In genomic region chr5:154962494-154962893, GRCh38 we compare ENCODE assay signal across 12 cellular contexts. TPM values are rescaled to one million over a fixed set of nuclear protein-coding genes. Genes with fewer than 3 reads are reported as not detected.
A peak's percentile ranks its signal among the peaks of the same experiment; 100 is the strongest.
DNase-seq lines count a peak whose midpoint lies in the region; ATAC-seq, FAIRE-seq and TF ChIP-seq lines count a peak whose summit lies in the region.
"Had no signal": no experiment of that assay in that cellular context is flagged by ENCODE, and none has a peak within 500 bp of the region (broad histone marks: within the 10 kb centered on the region; RNA-seq: fewer than 3 reads in every experiment).

No MANE protein-coding gene starts in this region.

- H3K4me3 ChIP-seq in OCI-LY7 (ENCODE audit: low read depth, low read length, poor library complexity, severe bottlenecking), result no peak overlapping the region
- H3K4me3 ChIP-seq: cardiac muscle cell had no signal

- no peak overlapping the region for H3K4me3 Mint-ChIP-seq in activated CD4-positive, alpha-beta T cell treated with anti-CD3 and anti-CD28 coated beads, Interleukin-2, amount 10 ng/mL, durations not matched to agents 24 days and 14 days

- CTCF ChIA-PET in OCI-LY7 (lab: Charles Lee; ENCODE audit: unreplicated experiment), result no interaction called here

- H3K4me1 ChIP-seq in OCI-LY7 (ENCODE audit: insufficient read depth, low read length, poor library complexity, severe bottlenecking), result no peaks in the 10 kb centered on the region

- intact Hi-C loops in OCI-LY7 (cut with micrococcal nuclease; ENCODE audit: unreplicated experiment), result no loop called here
- intact Hi-C loops in activated CD4-positive, alpha-beta T cell treated with anti-CD3 and anti-CD28 coated beads, Interleukin-2, amount 10 ng/mL, durations not matched to agents 24 days and 14 days (cut with micrococcal nuclease), result no loop called here

- no peaks in the 10 kb centered on the region for H3K9me3 Mint-ChIP-seq in activated CD4-positive, alpha-beta T cell treated with anti-CD3 and anti-CD28 coated beads, Interleukin-2, amount 10 ng/mL, durations not matched to agents 24 days and 14 days

- H3K79me2 ChIP-seq in OCI-LY7 (ENCODE audit: insufficient read depth, low read depth, low read length), result no peaks in the 10 kb centered on the region

- no peak overlapping the region for H3K27ac ChIP-seq in OCI-LY7 (ENCODE audit: low read depth, low read length, poor library complexity, severe bottlenecking)
- H3K27ac ChIP-seq: cardiac muscle cell had no signal

- FAIRE-seq in H54 (lab: Jason Lieb, UNC), result peak; percentile 80
- FAIRE-seq: TTC549 had no signal

- H3K9me2 ChIP-seq in OCI-LY7 (ENCODE audit: insufficient read depth, low read length), result no peaks in the 10 kb centered on the region

- H3K4me1 Mint-ChIP-seq in activated CD4-positive, alpha-beta T cell treated with anti-CD3 and anti-CD28 coated beads, Interleukin-2, amount 10 ng/mL, durations not matched to agents 24 days and 14 days, result peaks cover 9% of the 10 kb centered on the region

- H2AFZ ChIP-seq in OCI-LY7 (ENCODE audit: low read length), result no peak overlapping the region

- H3K36me3 Mint-ChIP-seq in activated CD4-positive, alpha-beta T cell treated with anti-CD3 and anti-CD28 coated beads, Interleukin-2, amount 10 ng/mL, durations not matched to agents 24 days and 14 days (ENCODE audit: low read depth), result peaks cover 41% of the 10 kb centered on the region

- BruUV-seq in OCI-LY7 (replicated peaks; lab: Mats Ljungman, UMichigan), result no TSS peak

- H3K36me3 ChIP-seq in OCI-LY7 (ENCODE audit: insufficient read depth, low read length), result peaks cover 99% of the 10 kb centered on the region

- H3K27me3 Mint-ChIP-seq in activated CD4-positive, alpha-beta T cell treated with anti-CD3 and anti-CD28 coated beads, Interleukin-2, amount 10 ng/mL, durations not matched to agents 24 days and 14 days, result no peaks in the 10 kb centered on the region

- ATAC-seq in GM18520 (IDR thresholded peaks at IDR 0.05; ENCODE audit: unreplicated experiment), result peak; percentile 93
- ATAC-seq in HG03521 (IDR thresholded peaks at IDR 0.05; ENCODE audit: unreplicated experiment), result peak; percentile 80

- H3K4me2 ChIP-seq in OCI-LY7 (ENCODE audit: low read length), result no peak overlapping the region

- DNase-seq in H54 (ENCODE audit: insufficient read length, low spot score) (peak; percentile 23), kidney glomerular epithelial cell (lab: John Stamatoyannopoulos, UW) (peak; percentile 69), cerebellar cortex (ENCODE audit: low spot score) (no peak), DMS 273 treated with DMSO at 0.1 percent for 48 hours (lab: John Stamatoyannopoulos, UW) (no peak), OCI-LY7 (ENCODE audit: low spot score) (no peak)
- DNase-seq in activated CD4-positive, alpha-beta T cell treated with anti-CD3 and anti-CD28 coated beads, Interleukin-2, amount 10 ng/mL, durations not matched to agents 24 days and 14 days, result no peak
- DNase-seq: NCI-H1930; stimulated activated CD4-positive, alpha-beta T cell treated with anti-CD3 and anti-CD28 coated beads, Interleukin-2, amount 100 ng/mL, for 24 hours had no signal

- no peak for TF ChIP-seq CTCF in OCI-LY7 (conservative IDR thresholded peaks at IDR 0.05; ENCODE audit: low read length)

- H3K27ac Mint-ChIP-seq in activated CD4-positive, alpha-beta T cell treated with anti-CD3 and anti-CD28 coated beads, Interleukin-2, amount 10 ng/mL, durations not matched to agents 24 days and 14 days, result no peak overlapping the region

- no peaks in the 10 kb centered on the region for H4K20me1 ChIP-seq in OCI-LY7 (ENCODE audit: insufficient read depth, low read length)

- POLR2A ChIA-PET in OCI-LY7 (lab: Charles Lee), result no interaction called here

- no peaks in the 10 kb centered on the region for H3K9me3 ChIP-seq in OCI-LY7 (ENCODE audit: low read length)

- no peak for TF ChIP-seq POLR2A in H54 (IDR thresholded peaks at IDR 0.05; ENCODE audit: low read depth, low read length)

RNA-seq across cellular contexts. Expression of gene MRPL22, which starts 21.6 kb away (rescaled TPM):
- total RNA-seq in OCI-LY7 (2014; rRNA removed; shearing (Covaris generic)), result 34.0 and 48.9 TPM in 2 replicates
- 91.8 and 94.4 TPM in 2 replicates for total RNA-seq in OCI-LY7 (2022)
- 83.8 and 89.6 TPM in 2 replicates for total RNA-seq in activated CD4-positive, alpha-beta T cell treated with anti-CD3 and anti-CD28 coated beads, Interleukin-2, amount 10 ng/mL, durations not matched to agents 24 days and 14 days

RNA-seq across cellular contexts. Expression of gene GEMIN5, which starts 24.5 kb away (rescaled TPM):
- total RNA-seq in OCI-LY7 (2014; rRNA removed; shearing (Covaris generic)), result 17.9 and 20.1 TPM in 2 replicates
- 20.6 and 25.6 TPM in 2 replicates for total RNA-seq in OCI-LY7 (2022)
- 44.7 and 47.5 TPM in 2 replicates for total RNA-seq in activated CD4-positive, alpha-beta T cell treated with anti-CD3 and anti-CD28 coated beads, Interleukin-2, amount 10 ng/mL, durations not matched to agents 24 days and 14 days

RNA-seq across cellular contexts. Expression of gene KIF4B, which starts 51.1 kb away (rescaled TPM):
- not detected in 2 replicates for total RNA-seq in OCI-LY7 (2014; rRNA removed; shearing (Covaris generic))
- not detected in 2 replicates for total RNA-seq in OCI-LY7 (2022)
- 0.07 TPM in 1 of 2 replicates, not detected in the other for total RNA-seq in activated CD4-positive, alpha-beta T cell treated with anti-CD3 and anti-CD28 coated beads, Interleukin-2, amount 10 ng/mL, durations not matched to agents 24 days and 14 days
- total RNA-seq: cardiac muscle cell had no signal

Comparison
In these comparisons a context has a peak if more than half of its experiments do, and no peak if none do; other contexts are left out.
1. DNase-seq: peak in H54 (single experiment) and kidney glomerular epithelial cell (single experiment); none in cerebellar cortex (single experiment), DMS 273 treated with DMSO at 0.1 percent for 48 hours (single experiment), OCI-LY7 (single experiment) and activated CD4-positive, alpha-beta T cell treated with anti-CD3 and anti-CD28 coated beads, Interleukin-2, amount 10 ng/mL, durations not matched to agents 24 days and 14 days (single experiment).